In the genomic region with DNA sequence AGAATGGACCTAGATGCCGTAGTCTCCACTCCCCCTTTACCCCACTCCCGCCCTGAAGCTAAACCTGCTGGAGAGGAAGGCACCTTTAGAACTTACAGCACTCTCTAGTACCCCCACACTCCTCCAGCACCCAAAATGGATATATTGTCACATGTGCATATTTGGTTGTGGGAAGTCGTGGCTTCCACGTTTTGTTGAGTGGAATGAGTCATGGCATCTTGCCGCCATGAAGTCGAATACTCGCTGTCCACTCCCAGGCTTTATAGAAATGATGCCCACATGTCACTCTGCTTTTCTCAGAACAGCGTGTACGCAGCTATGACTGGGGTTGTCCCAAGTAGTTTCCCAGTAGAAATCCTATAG, we compare ENCODE assay signal across 8 cellular contexts. TPM values are rescaled to one million over a fixed set of nuclear protein-coding genes. Genes with fewer than 3 reads are reported as not detected.
DNase-seq lines count a peak whose midpoint lies in the region; ATAC-seq and TF ChIP-seq lines count a peak whose summit lies in the region.

No MANE protein-coding gene starts in this region.

- H3F3A ChIP-seq in OCI-LY1 (ENCODE audit: insufficient read depth, low read length): no peaks in the 10 kb centered on the region

- POLR2A ChIA-PET in A673 (lab: Charles Lee; ENCODE audit: low non-redundant PET): interaction anchor here (0.6 kb wide), 1 partner anchor 87 kb away, joined by 3 read pairs; no protein-coding TSS in a partner anchor
- POLR2A ChIA-PET in activated naive CD8-positive, alpha-beta T cell treated with anti-CD3 and anti-CD28 coated beads, Interleukin-2, amount 10 ng/mL, durations not matched to agents 7 days and 5 days (lab: Charles Lee): interaction anchor here (1.0 to 3.3 kb wide), 7 partner anchors 11 to 81 kb away, joined by 4 to 42 read pairs (median 5); a partner anchor contains a TSS

- H3K27ac Mint-ChIP-seq in activated naive CD8-positive, alpha-beta T cell treated with anti-CD3 and anti-CD28 coated beads, Interleukin-2, amount 10 ng/mL, durations not matched to agents 7 days and 5 days: peak overlapping the region; percentile 98

- peak overlapping the region; percentile 86 for H3K9ac ChIP-seq in OCI-LY1 (ENCODE audit: low read length)

- peak overlapping the region; percentile 97 for H3K4me3 Mint-ChIP-seq in activated naive CD8-positive, alpha-beta T cell treated with anti-CD3 and anti-CD28 coated beads, Interleukin-2, amount 10 ng/mL, durations not matched to agents 7 days and 5 days

- BruUV-seq in A673 (replicated peaks; lab: Mats Ljungman, UMichigan): no TSS peak

- TF ChIP-seq CTCF in A673 (conservative IDR thresholded peaks at IDR 0.05; ENCODE audit: low read depth, low read length) (no peak), OCI-LY1 (IDR thresholded peaks at IDR 0.05; ENCODE audit: low read length) (no peak), heart right ventricle (IDR thresholded peaks at IDR 0.05) (no peak)

- H3K9me3 ChIP-seq in A673 (ENCODE audit: low read depth, low read length, poor library complexity, severe bottlenecking): peaks cover 2% of the 10 kb centered on the region
- H3K9me3 ChIP-seq in OCI-LY1 (ENCODE audit: low read length): peaks cover 7% of the 10 kb centered on the region; the same call in 1 of the 2 replicates
- H3K9me3 ChIP-seq in heart right ventricle: peaks cover 0 to 9% (median 0%) of the 10 kb centered on the region in 11 donors

- peak overlapping the region; percentile 99 for H3K4me2 ChIP-seq in OCI-LY1 (ENCODE audit: low read length)

- H3K36me3 ChIP-seq in A673 (ENCODE audit: insufficient read depth, low read length, poor library complexity, severe bottlenecking) (peaks cover 18% of the 10 kb centered on the region), OCI-LY1 (ENCODE audit: insufficient read depth, low read length) (peaks cover 37% of the 10 kb centered on the region), heart right ventricle (peaks cover 0 to 26% (median 19%) of the 10 kb centered on the region in 9 donors)

- DNase-seq in A673 (ENCODE audit: low spot score): peak; percentile 43
- DNase-seq in activated naive CD8-positive, alpha-beta T cell treated with anti-CD3 and anti-CD28 coated beads, Interleukin-2, amount 10 ng/mL, durations not matched to agents 7 days and 5 days: no peak
- DNase-seq in heart right ventricle: peak in 1 of 2 donors; percentile 40
- DNase-seq in putamen (ENCODE audit: low spot score): peak; percentile 49
- no peak for DNase-seq in NCI-H187 treated with DMSO at 0.1 percent for 48 hours (lab: John Stamatoyannopoulos, UW)

- H3K27ac ChIP-seq in A673 (ENCODE audit: low read depth, low read length, poor library complexity, severe bottlenecking) (peak overlapping the region; percentile 91), OCI-LY1 (ENCODE audit: low read depth, low read length, poor library complexity, severe bottlenecking) (peak overlapping the region; percentile 76), heart right ventricle (peak overlapping the region; percentile 5 to 95 (median 91))

- no peaks in the 10 kb centered on the region for H3K9me2 ChIP-seq in OCI-LY1 (ENCODE audit: low read depth, low read length)

- no peaks in the 10 kb centered on the region for H3K9me3 Mint-ChIP-seq in activated naive CD8-positive, alpha-beta T cell treated with anti-CD3 and anti-CD28 coated beads, Interleukin-2, amount 10 ng/mL, durations not matched to agents 7 days and 5 days

- WGBS in heart right ventricle, 2 donors: 0 to 1% methylated on average over 9 of the region's 9 CpGs

- ATAC-seq in GM18499 (IDR thresholded peaks at IDR 0.05; ENCODE audit: insufficient read depth, unreplicated experiment) (peak; percentile 4), HG03064 (IDR thresholded peaks at IDR 0.05; ENCODE audit: low read depth, unreplicated experiment) (peak; percentile 4), heart right ventricle (peak; percentile 18 to 72 (median 54))
- ATAC-seq in activated naive CD8-positive, alpha-beta T cell treated with anti-CD3 and anti-CD28 coated beads, Interleukin-2, amount 10 ng/mL, durations not matched to agents 7 days and 5 days (ENCODE audit: low read depth): peak; percentile 38

- intact Hi-C loops in A673 (cut with micrococcal nuclease; ENCODE audit: unreplicated experiment): no loop called here
- intact Hi-C loops in heart right ventricle (cut with DNase I): loop anchor here in 2 of 10 donors (10.0 kb wide), 1 partner anchor 924 kb away; no protein-coding TSS in a partner anchor

- peak overlapping the region; percentile 63 for H3K4me3 ChIP-seq in A673 (ENCODE audit: low read depth, low read length, poor library complexity, severe bottlenecking)
- H3K4me3 ChIP-seq in OCI-LY1 (ENCODE audit: low read depth, low read length, poor library complexity, severe bottlenecking): peak overlapping the region; percentile 77
- H3K4me3 ChIP-seq in heart right ventricle: peak overlapping the region; percentile 50 to 91 (median 78)

- peaks cover 24% of the 10 kb centered on the region for H3K4me1 ChIP-seq in A673 (ENCODE audit: insufficient read depth, low read length, poor library complexity, severe bottlenecking)
- peaks cover 56% of the 10 kb centered on the region for H3K4me1 ChIP-seq in OCI-LY1 (ENCODE audit: insufficient read depth, low read length, severe bottlenecking)
- peaks cover 3 to 66% (median 45%) of the 10 kb centered on the region in 9 donors for H3K4me1 ChIP-seq in heart right ventricle

- H3K36me3 Mint-ChIP-seq in activated naive CD8-positive, alpha-beta T cell treated with anti-CD3 and anti-CD28 coated beads, Interleukin-2, amount 10 ng/mL, durations not matched to agents 7 days and 5 days: peaks cover 17% of the 10 kb centered on the region

- no peaks in the 10 kb centered on the region for H3K27me3 Mint-ChIP-seq in activated naive CD8-positive, alpha-beta T cell treated with anti-CD3 and anti-CD28 coated beads, Interleukin-2, amount 10 ng/mL, durations not matched to agents 7 days and 5 days

- H4K20me1 ChIP-seq in OCI-LY1 (ENCODE audit: insufficient read depth, low read length): no peaks in the 10 kb centered on the region

- peaks cover 80% of the 10 kb centered on the region for H3K79me2 ChIP-seq in OCI-LY1 (ENCODE audit: insufficient read depth, low read length)

- no peak overlapping the region for H2AFZ ChIP-seq in OCI-LY1 (ENCODE audit: low read length)

- peaks cover 12% of the 10 kb centered on the region for H3K4me1 Mint-ChIP-seq in activated naive CD8-positive, alpha-beta T cell treated with anti-CD3 and anti-CD28 coated beads, Interleukin-2, amount 10 ng/mL, durations not matched to agents 7 days and 5 days

- H3K27me3 ChIP-seq in A673 (replicated peaks; ENCODE audit: insufficient read depth, low read depth, low read length, poor library complexity) (no peaks in the 10 kb centered on the region), OCI-LY1 (ENCODE audit: insufficient read depth, low read length) (no peaks in the 10 kb centered on the region), heart right ventricle (no peaks in the 10 kb centered on the region)

- CTCF ChIA-PET in A673 (lab: Charles Lee): no interaction called here

RNA-seq across cellular contexts. Expression of a gene that starts 0.5 kb away (rescaled TPM):
- 149 and 163 TPM in 2 replicates for total RNA-seq in A673 (2021)
- total RNA-seq in activated naive CD8-positive, alpha-beta T cell treated with anti-CD3 and anti-CD28 coated beads, Interleukin-2, amount 10 ng/mL, durations not matched to agents 7 days and 5 days: 10 to 100 TPM; 57.5 to 59.3 TPM
- total RNA-seq in heart right ventricle: 10 to 100 TPM; 26.0 to 49.0 (median 33.7) TPM
- polyA plus RNA-seq in heart right ventricle: 10 to 100 TPM; 14.6 to 25.0 TPM

RNA-seq across cellular contexts. Expression of a gene that starts 0.7 kb away (rescaled TPM):
- total RNA-seq in A673 (2021) (27.6 and 30.5 TPM in 2 replicates), heart right ventricle (10 to 100 TPM; 10.3 to 23.0 (median 15.3) TPM)
- total RNA-seq in activated naive CD8-positive, alpha-beta T cell treated with anti-CD3 and anti-CD28 coated beads, Interleukin-2, amount 10 ng/mL, durations not matched to agents 7 days and 5 days: 10 to 100 TPM; 20.2 to 23.2 TPM
- 10 to 100 TPM; 13.8 to 14.3 TPM for polyA plus RNA-seq in heart right ventricle

Comparison
In these comparisons a context has a peak if more than half of its experiments do, and no peak if none do; other contexts are left out.
1. DNase-seq: peak in A673 (single experiment) and putamen (single experiment); none in activated naive CD8-positive, alpha-beta T cell treated with anti-CD3 and anti-CD28 coated beads, Interleukin-2, amount 10 ng/mL, durations not matched to agents 7 days and 5 days (single experiment) and NCI-H187 treated with DMSO at 0.1 percent for 48 hours (single experiment).
2. Peak in every context shown above with its lines, with median percentiles within 50 percentile points of each other: H3K27ac ChIP-seq, H3K4me3 ChIP-seq and ATAC-seq.